In the genomic region with DNA sequence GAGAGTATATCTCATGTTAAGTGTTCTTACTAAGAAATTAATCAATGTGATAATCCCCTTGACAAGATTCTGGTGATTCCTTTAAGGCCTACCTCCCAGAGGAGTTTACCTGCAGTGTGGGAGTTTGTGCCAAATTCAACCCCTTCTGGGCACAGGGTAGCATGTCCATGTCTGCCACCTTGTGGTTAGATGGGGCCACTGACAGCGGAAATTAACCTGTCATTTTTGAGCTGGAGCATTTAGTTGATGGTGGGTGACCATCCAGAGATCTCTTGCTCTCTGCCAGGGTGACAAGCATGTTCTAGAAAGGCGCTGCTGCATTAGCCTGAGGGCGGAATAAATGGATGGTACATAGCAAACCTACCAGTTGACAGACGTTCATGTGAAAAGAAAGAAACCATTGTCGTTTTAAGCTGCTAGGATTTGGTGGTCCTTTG, we compare ENCODE assay signal across 7 cellular contexts.
DNase-seq lines count a peak whose midpoint lies in the region; FAIRE-seq and TF ChIP-seq lines count a peak whose summit lies in the region.

No MANE protein-coding gene starts in this region.

- FAIRE-seq in GM12892 (lab: Jason Lieb, UNC), result peak; percentile 96

- peak; percentile 9 for DNase-seq in GM12892 (ENCODE audit: insufficient read length)
- DNase-seq in HCEC 1CT, result peak; percentile 5
- peak; percentile 68 for DNase-seq in LoVo (ENCODE audit: low spot score)
- DNase-seq in T follicular helper cell (ENCODE audit: low read depth), result peak; percentile 42
- DNase-seq in astrocyte of the cerebellum (ENCODE audit: low read depth), result peak; percentile 6
- peak; percentile 15 for DNase-seq in inferior parietal cortex (ENCODE audit: extremely low spot score)
- peak in 2 of 3 donors; percentile 10 to 22 for DNase-seq in stimulated activated CD4-positive, alpha-beta T cell treated with anti-CD3 and anti-CD28 coated beads, TNF-alpha, amount 100 ng/mL, for 1 hour (ENCODE audit: low read depth in 3 of 3, low spot score in 1 of 3)

- H3K4me3 ChIP-seq in astrocyte of the cerebellum (ENCODE audit: low read depth, low read length), result no peak overlapping the region

- in situ Hi-C loops in astrocyte of the cerebellum (cut with HindIII; ENCODE audit: low sequenced_read_pairs), result no loop called here

- peak; percentile 74 for TF ChIP-seq CTCF in astrocyte of the cerebellum (IDR thresholded peaks at IDR 0.05; ENCODE audit: low read depth, low read length, missing control alignments)

- no peak for TF ChIP-seq POLR2A in GM12892 (IDR thresholded peaks at IDR 0.05; ENCODE audit: low read depth, low read length)

Comparison
In these comparisons a context has a peak if more than half of its experiments do, and no peak if none do; other contexts are left out.
1. DNase-seq: peak in every context shown above with its lines; median percentile 68 in LoVo; 42 in T follicular helper cell; 16 in stimulated activated CD4-positive, alpha-beta T cell treated with anti-CD3 and anti-CD28 coated beads, TNF-alpha, amount 100 ng/mL, for 1 hour; 15 in inferior parietal cortex; 9 in GM12892; 6 in astrocyte of the cerebellum; 5 in HCEC 1CT.